22 cellular contexts compared by ENCODE assay signal in genomic region chr9:72598639-72599038, GRCh38.
DNase-seq lines count a peak whose midpoint lies in the region; ATAC-seq, FAIRE-seq and TF ChIP-seq lines count a peak whose summit lies in the region.
"Had no signal": no experiment of that assay in that cellular context is flagged by ENCODE, and none has a peak within 500 bp of the region (broad histone marks: within the 10 kb centered on the region; RNA-seq: fewer than 3 reads in every experiment).

No MANE protein-coding gene starts in this region.

- no peak overlapping the region for H3K4me2 ChIP-seq in A549

- CTCF ChIA-PET in A549 (lab: Yijun Ruan, JAX): interaction anchor here (0.6 to 2.6 kb wide), 5 partner anchors 9 to 1913 kb away, joined by 3 to 13 read pairs (median 4); no protein-coding TSS in a partner anchor
- CTCF ChIA-PET in Panc1 (lab: Charles Lee): no interaction called here

- H3K27me3 Mint-ChIP-seq in activated T-helper 2 cell treated with anti-CD3 and anti-CD28 coated beads, Interferon-gamma antibody, Interleukin-2, Interleukin-4, amounts not matched to agents 10 μg/mL and 5 μg/mL and 100 μg/mL, durations not matched to agents 14 hours and 24 hours and 36 hours (ENCODE audit: low read depth): peaks cover 8% of the 10 kb centered on the region

- intact Hi-C loops in Panc1 (cut with micrococcal nuclease; ENCODE audit: unreplicated experiment) (no loop called here), mucosa of descending colon (cut with DNase I, micrococcal nuclease) (loop anchor here in 1 of 2 donors (10.0 kb wide), 1 partner anchor 234 kb away; the partner anchor contains the start of gene ZFAND5)
- intact Hi-C loops in activated T-helper 2 cell treated with anti-CD3 and anti-CD28 coated beads, Interferon-gamma antibody, Interleukin-2, Interleukin-4, amounts not matched to agents 10 μg/mL and 5 μg/mL and 100 μg/mL, durations not matched to agents 14 hours and 24 hours and 36 hours (cut with micrococcal nuclease): loop anchor here (10.0 kb wide), 1 partner anchor 124 kb away; no protein-coding TSS in a partner anchor

- in situ Hi-C loops in Panc1 (cut with HindIII; ENCODE audit: low pct_unique_long_range_greater_than_20kb, low sequenced_read_pairs): no loop called here
- in situ Hi-C loops in brain microvascular endothelial cell (cut with HindIII; ENCODE audit: low pct_ligation_motif_present, low sequenced_read_pairs): loop anchor here (25.0 kb wide), 1 partner anchor 236 kb away; the partner anchor contains the start of gene ZFAND5

- no TSS peak for BruUV-seq in Panc1 (replicated peaks; lab: Mats Ljungman, UMichigan)

- peak overlapping the region; percentile 33; a peak in 3 of 6 replicates for H3K27ac ChIP-seq in A549
- H3K27ac ChIP-seq in Panc1 (ENCODE audit: low read length): peak overlapping the region; percentile 55; the same call in 1 of the 2 replicates
- H3K27ac ChIP-seq in brain microvascular endothelial cell: no peak overlapping the region
- H3K27ac ChIP-seq: 22Rv1, GM23248 had no signal

- H3K9me3 ChIP-seq in A549 (no peaks in the 10 kb centered on the region), Panc1 (ENCODE audit: control insufficient read depth, insufficient read depth, low read depth, low read length) (no peaks in the 10 kb centered on the region), mucosa of descending colon (no peaks in the 10 kb centered on the region)
- H3K9me3 ChIP-seq: HAP-1 had no signal

- ATAC-seq in A549 (no peak), Panc1 (no peak), mucosa of descending colon (peak; percentile 60), GM21723 (IDR thresholded peaks at IDR 0.05; ENCODE audit: unreplicated experiment) (no peak)

- peaks cover 12% of the 10 kb centered on the region; the same call in 1 of the 3 replicates for H3K4me1 ChIP-seq in A549
- H3K4me1 ChIP-seq in Panc1 (ENCODE audit: control insufficient read depth, insufficient read depth, low read length): no peaks in the 10 kb centered on the region
- no peaks in the 10 kb centered on the region for H3K4me1 ChIP-seq in mucosa of descending colon (ENCODE audit: low read depth)

- no peaks in the 10 kb centered on the region for H3K36me3 ChIP-seq in Panc1 (ENCODE audit: control insufficient read depth, insufficient read depth, low read length)
- no peaks in the 10 kb centered on the region for H3K36me3 ChIP-seq in mucosa of descending colon (ENCODE audit: low read depth)
- H3K36me3 ChIP-seq in brain microvascular endothelial cell (replicated peaks): no peaks in the 10 kb centered on the region
- H3K36me3 ChIP-seq: HAP-1 had no signal

- no peaks in the 10 kb centered on the region for H3K9me3 Mint-ChIP-seq in activated T-helper 2 cell treated with anti-CD3 and anti-CD28 coated beads, Interferon-gamma antibody, Interleukin-2, Interleukin-4, amounts not matched to agents 10 μg/mL and 5 μg/mL and 100 μg/mL, durations not matched to agents 14 hours and 24 hours and 36 hours
- H3K9me3 Mint-ChIP-seq: CD4-positive, alpha-beta memory T cell; HFFc6 had no signal

- H3K4me1 Mint-ChIP-seq in activated T-helper 2 cell treated with anti-CD3 and anti-CD28 coated beads, Interferon-gamma antibody, Interleukin-2, Interleukin-4, amounts not matched to agents 10 μg/mL and 5 μg/mL and 100 μg/mL, durations not matched to agents 14 hours and 24 hours and 36 hours (ENCODE audit: low read depth): peaks cover 19% of the 10 kb centered on the region

- H3K4me3 Mint-ChIP-seq in activated T-helper 2 cell treated with anti-CD3 and anti-CD28 coated beads, Interferon-gamma antibody, Interleukin-2, Interleukin-4, amounts not matched to agents 10 μg/mL and 5 μg/mL and 100 μg/mL, durations not matched to agents 14 hours and 24 hours and 36 hours (ENCODE audit: low read depth): no peak overlapping the region
- H3K4me3 Mint-ChIP-seq: CD4-positive, alpha-beta memory T cell; HFFc6 had no signal

- DNase-seq in A549 (ENCODE audit: low read depth in 1 of 2, low spot score in 1 of 2): no peak
- no peak for DNase-seq in Panc1 (ENCODE audit: low read depth, low spot score)
- DNase-seq in dermis blood vessel endothelial cell: peak; percentile 60
- DNase-seq in mucosa of descending colon: no peak
- no peak for DNase-seq in brain microvascular endothelial cell
- DNase-seq in activated T-helper 2 cell treated with anti-CD3 and anti-CD28 coated beads, Interferon-gamma antibody, Interleukin-2, Interleukin-4, amounts not matched to agents 10 μg/mL and 5 μg/mL and 100 μg/mL, durations not matched to agents 14 hours and 24 hours and 36 hours (ENCODE audit: low spot score): no peak
- no peak for DNase-seq in NCI-H1694 (lab: John Stamatoyannopoulos, UW)
- DNase-seq: C1 segment of cervical spinal cord; Calu3; CD4-positive, alpha-beta memory T cell; COR-L47; DMS53; DMS79 treated with DMSO at 0.1 percent for 48 hours; GF-D8; GM23248; HFFc6 had no signal

- 69% methylated on average over 3 of the region's 3 CpGs for WGBS in A549 (ENCODE audit: missing lambda C conversion rate)

- no peak for TF ChIP-seq RAD21 in A549 (conservative IDR thresholded peaks at IDR 0.05 in 1 of 2, IDR thresholded peaks at IDR 0.05 in 1 of 2)

- H3K27ac Mint-ChIP-seq in activated T-helper 2 cell treated with anti-CD3 and anti-CD28 coated beads, Interferon-gamma antibody, Interleukin-2, Interleukin-4, amounts not matched to agents 10 μg/mL and 5 μg/mL and 100 μg/mL, durations not matched to agents 14 hours and 24 hours and 36 hours: no peak overlapping the region
- H3K27ac Mint-ChIP-seq: CD4-positive, alpha-beta memory T cell; HFFc6 had no signal

- no peaks in the 10 kb centered on the region for H3K36me3 Mint-ChIP-seq in activated T-helper 2 cell treated with anti-CD3 and anti-CD28 coated beads, Interferon-gamma antibody, Interleukin-2, Interleukin-4, amounts not matched to agents 10 μg/mL and 5 μg/mL and 100 μg/mL, durations not matched to agents 14 hours and 24 hours and 36 hours (ENCODE audit: low read depth)
- H3K36me3 Mint-ChIP-seq: CD4-positive, alpha-beta memory T cell had no signal

- H3K4me3 ChIP-seq in A549: no peak overlapping the region
- H3K4me3 ChIP-seq in Panc1 (ENCODE audit: low read depth in 2 of 2, low read length in 2 of 2): no peak overlapping the region
- H3K4me3 ChIP-seq in mucosa of descending colon: no peak overlapping the region
- no peak overlapping the region for H3K4me3 ChIP-seq in brain microvascular endothelial cell (ENCODE audit: low read depth, low read length)
- H3K4me3 ChIP-seq: GM23248, HAP-1 had no signal

- POLR2A ChIA-PET in A549 (lab: Yijun Ruan, JAX): no interaction called here
- POLR2A ChIA-PET in Panc1 (lab: Charles Lee): no interaction called here

- TF ChIP-seq POLR2A in A549 (IDR thresholded peaks at IDR 0.05; ENCODE audit: low read length): no peak

- TF ChIP-seq CTCF in A549 (IDR thresholded peaks at IDR 0.05) (no peak), Panc1 (IDR thresholded peaks at IDR 0.05) (no peak), mucosa of descending colon (IDR thresholded peaks at IDR 0.05) (no peak), brain microvascular endothelial cell (IDR thresholded peaks at IDR 0.05; ENCODE audit: low read depth, low read length, missing control alignments) (no peak)

- FAIRE-seq in A549 (lab: Jason Lieb, UNC): no peak
- FAIRE-seq: A204.1, GM12891, GM18507 had no signal

- TF ChIP-seq EP300 in A549 (IDR thresholded peaks at IDR 0.05): no peak

- no peaks in the 10 kb centered on the region for H3K27me3 ChIP-seq in Panc1 (ENCODE audit: control insufficient read depth, insufficient read depth, low read length)
- H3K27me3 ChIP-seq in brain microvascular endothelial cell (replicated peaks): no peaks in the 10 kb centered on the region

TF ChIP-seq in A549, 52 proteins besides CTCF, POLR2A, EP300 and RAD21 (continues in another document):
- TF ChIP-seq, protein P1, sequence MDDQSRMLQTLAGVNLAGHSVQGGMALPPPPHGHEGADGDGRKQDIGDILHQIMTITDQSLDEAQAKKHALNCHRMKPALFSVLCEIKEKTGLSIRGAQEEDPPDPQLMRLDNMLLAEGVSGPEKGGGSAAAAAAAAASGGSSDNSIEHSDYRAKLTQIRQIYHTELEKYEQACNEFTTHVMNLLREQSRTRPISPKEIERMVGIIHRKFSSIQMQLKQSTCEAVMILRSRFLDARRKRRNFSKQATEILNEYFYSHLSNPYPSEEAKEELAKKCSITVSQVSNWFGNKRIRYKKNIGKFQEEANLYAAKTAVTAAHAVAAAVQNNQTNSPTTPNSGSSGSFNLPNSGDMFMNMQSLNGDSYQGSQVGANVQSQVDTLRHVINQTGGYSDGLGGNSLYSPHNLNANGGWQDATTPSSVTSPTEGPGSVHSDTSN (IDR thresholded peaks at IDR 0.05): no peak
- TF ChIP-seq, protein P2, sequence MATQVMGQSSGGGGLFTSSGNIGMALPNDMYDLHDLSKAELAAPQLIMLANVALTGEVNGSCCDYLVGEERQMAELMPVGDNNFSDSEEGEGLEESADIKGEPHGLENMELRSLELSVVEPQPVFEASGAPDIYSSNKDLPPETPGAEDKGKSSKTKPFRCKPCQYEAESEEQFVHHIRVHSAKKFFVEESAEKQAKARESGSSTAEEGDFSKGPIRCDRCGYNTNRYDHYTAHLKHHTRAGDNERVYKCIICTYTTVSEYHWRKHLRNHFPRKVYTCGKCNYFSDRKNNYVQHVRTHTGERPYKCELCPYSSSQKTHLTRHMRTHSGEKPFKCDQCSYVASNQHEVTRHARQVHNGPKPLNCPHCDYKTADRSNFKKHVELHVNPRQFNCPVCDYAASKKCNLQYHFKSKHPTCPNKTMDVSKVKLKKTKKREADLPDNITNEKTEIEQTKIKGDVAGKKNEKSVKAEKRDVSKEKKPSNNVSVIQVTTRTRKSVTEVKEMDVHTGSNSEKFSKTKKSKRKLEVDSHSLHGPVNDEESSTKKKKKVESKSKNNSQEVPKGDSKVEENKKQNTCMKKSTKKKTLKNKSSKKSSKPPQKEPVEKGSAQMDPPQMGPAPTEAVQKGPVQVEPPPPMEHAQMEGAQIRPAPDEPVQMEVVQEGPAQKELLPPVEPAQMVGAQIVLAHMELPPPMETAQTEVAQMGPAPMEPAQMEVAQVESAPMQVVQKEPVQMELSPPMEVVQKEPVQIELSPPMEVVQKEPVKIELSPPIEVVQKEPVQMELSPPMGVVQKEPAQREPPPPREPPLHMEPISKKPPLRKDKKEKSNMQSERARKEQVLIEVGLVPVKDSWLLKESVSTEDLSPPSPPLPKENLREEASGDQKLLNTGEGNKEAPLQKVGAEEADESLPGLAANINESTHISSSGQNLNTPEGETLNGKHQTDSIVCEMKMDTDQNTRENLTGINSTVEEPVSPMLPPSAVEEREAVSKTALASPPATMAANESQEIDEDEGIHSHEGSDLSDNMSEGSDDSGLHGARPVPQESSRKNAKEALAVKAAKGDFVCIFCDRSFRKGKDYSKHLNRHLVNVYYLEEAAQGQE (IDR thresholded peaks at IDR 0.05): no peak
- no peak for TF ChIP-seq RNF2 (IDR thresholded peaks at IDR 0.05; ENCODE audit: borderline replicate concordance, low read depth)
- TF ChIP-seq ZFP36 (IDR thresholded peaks at IDR 0.05; ENCODE audit: borderline replicate concordance, partially characterized antibody): no peak
- no peak for TF ChIP-seq FOSL2 (IDR thresholded peaks at IDR 0.05)
- no peak for TF ChIP-seq FOSL2 (CRISPR knock-in tag; IDR thresholded peaks at IDR 0.05)
- TF ChIP-seq EHMT2 (IDR thresholded peaks at IDR 0.05; ENCODE audit: low read depth): no peak
- TF ChIP-seq ZC3H11A (IDR thresholded peaks at IDR 0.05): no peak
